In genomic region chr3:188583476-188584161, GRCh38 we compare ENCODE assay signal across 12 cellular contexts.
A peak's percentile ranks its signal among the peaks of the same experiment; 100 is the strongest.
DNase-seq lines count a peak whose midpoint lies in the region; ATAC-seq and TF ChIP-seq lines count a peak whose summit lies in the region.
"Had no signal": no experiment of that assay in that cellular context is flagged by ENCODE, and none has a peak within 500 bp of the region (broad histone marks: within the 10 kb centered on the region; RNA-seq: fewer than 3 reads in every experiment).

No MANE protein-coding gene starts in this region.

- H3K9me3 ChIP-seq in mesodermal cell (ENCODE audit: control insufficient read depth, low read length), result no peaks in the 10 kb centered on the region
- H3K9me3 ChIP-seq: BE2C, body of pancreas, vagina had no signal

- POLR2A ChIA-PET in WTC11 (lab: Charles Lee), result interaction anchor here (0.8 to 0.9 kb wide), 2 partner anchors 10 to 116 kb away, joined by 3 to 4 read pairs; no protein-coding TSS in a partner anchor

- H3K27ac ChIP-seq in mesodermal cell (ENCODE audit: low read depth, low read length, severe bottlenecking), result peak overlapping the region; percentile 78

- WGBS in mesodermal cell (ENCODE audit: insufficient coverage in 2 of 2), 2 experiments, result 87% methylated on average over 3 of the region's 8 CpGs; no CpG with 5 or more reads in 1 of the 2 experiments

- H3K4me3 ChIP-seq in mesodermal cell (ENCODE audit: extremely low read depth, insufficient read depth, low read length, poor library complexity, severe bottlenecking), result no peak overlapping the region
- H3K4me3 ChIP-seq: body of pancreas, vagina had no signal

- intact Hi-C loops in head of caudate nucleus (cut with DNase I), result loop anchor here (10.0 kb wide), 2 partner anchors 361 to 839 kb away; partner anchors contain the start of gene BCL6

- no peaks in the 10 kb centered on the region for H3K27me3 Mint-ChIP-seq in stimulated activated naive B cell treated with anti-CD40 and anti-IgM and Interleukin-4, amounts not matched to agents 10 μg/mL and 1 μg/mL and 100 μg/mL, for 72 hours
- no peaks in the 10 kb centered on the region for H3K27me3 Mint-ChIP-seq in WTC11 (ENCODE audit: low read depth)

- H3K4me1 Mint-ChIP-seq in stimulated activated naive B cell treated with anti-CD40 and anti-IgM and Interleukin-4, amounts not matched to agents 10 μg/mL and 1 μg/mL and 100 μg/mL, for 72 hours, result peaks cover 13 to 29% of the 10 kb centered on the region in 2 donors
- H3K4me1 Mint-ChIP-seq in WTC11, result no peaks in the 10 kb centered on the region; the same call in 1 of the 2 replicates

- H3K9me3 Mint-ChIP-seq in stimulated activated naive B cell treated with anti-CD40 and anti-IgM and Interleukin-4, amounts not matched to agents 10 μg/mL and 1 μg/mL and 100 μg/mL, for 72 hours, result peaks cover 0 to 1% of the 10 kb centered on the region in 2 donors
- no peaks in the 10 kb centered on the region for H3K9me3 Mint-ChIP-seq in WTC11
- H3K9me3 Mint-ChIP-seq: T-helper 1 cell treated with Interleukin-12 subunit alpha and Interleukin-12 subunit beta and Interleukin-4 antibody, amounts not matched to agents 30 μg/mL and 1 μg/mL, for 36 hours had no signal

- peaks cover 4% of the 10 kb centered on the region for H3K36me3 ChIP-seq in mesodermal cell (ENCODE audit: control insufficient read depth, insufficient read depth, low read length)
- H3K36me3 ChIP-seq: BE2C, vagina had no signal

- no peak overlapping the region for H3K27ac Mint-ChIP-seq in stimulated activated naive B cell treated with anti-CD40 and anti-IgM and Interleukin-4, amounts not matched to agents 10 μg/mL and 1 μg/mL and 100 μg/mL, for 72 hours
- no peak overlapping the region for H3K27ac Mint-ChIP-seq in WTC11
- H3K27ac Mint-ChIP-seq: T-helper 1 cell treated with Interleukin-12 subunit alpha and Interleukin-12 subunit beta and Interleukin-4 antibody, amounts not matched to agents 30 μg/mL and 1 μg/mL, for 36 hours had no signal

- CTCF ChIA-PET in WTC11 (lab: Charles Lee), result interaction anchor here (1.4 to 2.6 kb wide), 4 partner anchors 10 to 845 kb away, joined by 3 to 13 read pairs (median 8); no protein-coding TSS in a partner anchor

- peak; percentile 55 for DNase-seq in activated CD8-positive, alpha-beta memory T cell treated with anti-CD3 and anti-CD28 coated beads, Interleukin-2, amount 50 U/mL, for 48 hours
- DNase-seq in activated CD8-positive, alpha-beta memory T cell treated with anti-CD3 and anti-CD28 coated beads, Interleukin-2, amount 50 U/mL, for 4 hours, result no peak
- peak; percentile 13 for DNase-seq in activated naive CD4-positive, alpha-beta T cell treated with anti-CD3 and anti-CD28 coated beads, Interleukin-2, amount 50 U/mL, for 16 hours
- DNase-seq in stimulated activated naive B cell treated with anti-CD40 and anti-IgM and Interleukin-4, amounts not matched to agents 10 μg/mL and 1 μg/mL and 100 μg/mL, for 72 hours, result peak; percentile 49
- DNase-seq in WTC11 (ENCODE audit: low spot score) (no peak), head of caudate nucleus (no peak)
- DNase-seq: BE2C had no signal

- peaks cover 6% of the 10 kb centered on the region in 2 donors for H3K36me3 Mint-ChIP-seq in stimulated activated naive B cell treated with anti-CD40 and anti-IgM and Interleukin-4, amounts not matched to agents 10 μg/mL and 1 μg/mL and 100 μg/mL, for 72 hours
- H3K36me3 Mint-ChIP-seq in WTC11, result no peaks in the 10 kb centered on the region

- no peak for TF ChIP-seq CTCF in WTC11 (IDR thresholded peaks at IDR 0.05)

- peak; percentile 78 to 83 for ATAC-seq in stimulated activated naive B cell treated with anti-CD40 and anti-IgM and Interleukin-4, amounts not matched to agents 10 μg/mL and 1 μg/mL and 100 μg/mL, for 72 hours (replicated peaks)
- ATAC-seq in WTC11 (no peak), GM18867 (IDR thresholded peaks at IDR 0.05; ENCODE audit: unreplicated experiment) (no peak)

- no peak overlapping the region for H3K4me3 Mint-ChIP-seq in stimulated activated naive B cell treated with anti-CD40 and anti-IgM and Interleukin-4, amounts not matched to agents 10 μg/mL and 1 μg/mL and 100 μg/mL, for 72 hours
- H3K4me3 Mint-ChIP-seq in WTC11, result no peak overlapping the region

- H3K4me1 ChIP-seq in mesodermal cell (ENCODE audit: control insufficient read depth, insufficient read depth, low read length, poor library complexity, severe bottlenecking), result peaks cover 17% of the 10 kb centered on the region

TF ChIP-seq in WTC11, 78 proteins besides CTCF, POLR2A, EP300 and RAD21 (continues in another document):
- TF ChIP-seq FOXP4 (CRISPR knock-in tag; IDR thresholded peaks at IDR 0.05), result no peak
- TF ChIP-seq RORB (CRISPR knock-in tag; IDR thresholded peaks at IDR 0.05), result no peak
- no peak for TF ChIP-seq ERG (CRISPR knock-in tag; IDR thresholded peaks at IDR 0.05)
- no peak for TF ChIP-seq SMAD4 (CRISPR knock-in tag; IDR thresholded peaks at IDR 0.05)
- no peak for TF ChIP-seq USF2 (CRISPR knock-in tag; IDR thresholded peaks at IDR 0.05)
- TF ChIP-seq RELA (CRISPR knock-in tag; IDR thresholded peaks at IDR 0.05; ENCODE audit: borderline replicate concordance), result no peak
- TF ChIP-seq ZNF263 (CRISPR knock-in tag; IDR thresholded peaks at IDR 0.05; ENCODE audit: low read depth), result no peak
- no peak for TF ChIP-seq ZNF232 (CRISPR knock-in tag; IDR thresholded peaks at IDR 0.05)
- TF ChIP-seq JUN (CRISPR knock-in tag; IDR thresholded peaks at IDR 0.05), result no peak
- TF ChIP-seq PRRX2 (CRISPR knock-in tag; IDR thresholded peaks at IDR 0.05), result no peak
- TF ChIP-seq, protein P1, sequence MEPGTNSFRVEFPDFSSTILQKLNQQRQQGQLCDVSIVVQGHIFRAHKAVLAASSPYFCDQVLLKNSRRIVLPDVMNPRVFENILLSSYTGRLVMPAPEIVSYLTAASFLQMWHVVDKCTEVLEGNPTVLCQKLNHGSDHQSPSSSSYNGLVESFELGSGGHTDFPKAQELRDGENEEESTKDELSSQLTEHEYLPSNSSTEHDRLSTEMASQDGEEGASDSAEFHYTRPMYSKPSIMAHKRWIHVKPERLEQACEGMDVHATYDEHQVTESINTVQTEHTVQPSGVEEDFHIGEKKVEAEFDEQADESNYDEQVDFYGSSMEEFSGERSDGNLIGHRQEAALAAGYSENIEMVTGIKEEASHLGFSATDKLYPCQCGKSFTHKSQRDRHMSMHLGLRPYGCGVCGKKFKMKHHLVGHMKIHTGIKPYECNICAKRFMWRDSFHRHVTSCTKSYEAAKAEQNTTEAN (CRISPR knock-in tag; IDR thresholded peaks at IDR 0.05), result no peak
- no peak for TF ChIP-seq IRF1 (CRISPR knock-in tag; IDR thresholded peaks at IDR 0.05)

Comparison
In these comparisons a context has a peak if more than half of its experiments do, and no peak if none do; other contexts are left out.
1. DNase-seq: peak in activated CD8-positive, alpha-beta memory T cell treated with anti-CD3 and anti-CD28 coated beads, Interleukin-2, amount 50 U/mL, for 48 hours (single experiment), activated naive CD4-positive, alpha-beta T cell treated with anti-CD3 and anti-CD28 coated beads, Interleukin-2, amount 50 U/mL, for 16 hours (single experiment) and stimulated activated naive B cell treated with anti-CD40 and anti-IgM and Interleukin-4, amounts not matched to agents 10 μg/mL and 1 μg/mL and 100 μg/mL, for 72 hours (single experiment); none in activated CD8-positive, alpha-beta memory T cell treated with anti-CD3 and anti-CD28 coated beads, Interleukin-2, amount 50 U/mL, for 4 hours (single experiment), WTC11 (single experiment) and head of caudate nucleus (0 of 42).
2. ATAC-seq: peak in stimulated activated naive B cell treated with anti-CD40 and anti-IgM and Interleukin-4, amounts not matched to agents 10 μg/mL and 1 μg/mL and 100 μg/mL, for 72 hours (2 of 2); none in WTC11 (single experiment) and GM18867 (single experiment).